In the genomic region with DNA sequence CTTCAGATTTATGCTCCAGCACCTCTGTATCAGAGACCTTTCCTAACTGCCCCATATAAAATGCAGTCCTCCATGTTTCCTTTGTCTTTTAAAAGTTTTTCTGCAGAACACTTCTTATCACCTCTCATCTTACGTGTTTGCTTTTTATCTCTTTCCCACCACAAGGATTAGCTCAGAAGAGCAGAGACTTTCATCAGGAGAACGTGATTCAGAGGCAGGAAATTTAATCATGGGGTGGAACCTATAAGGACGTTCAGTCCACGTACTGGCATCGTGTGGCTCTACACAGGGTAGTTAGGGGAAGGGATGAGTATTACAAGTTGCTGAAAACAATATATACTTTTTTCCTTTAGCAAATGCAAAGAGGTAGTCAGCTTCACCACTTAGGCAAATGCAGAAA, we compare ENCODE assay signal across 21 cellular contexts.
DNase-seq lines count a peak whose midpoint lies in the region; ATAC-seq and TF ChIP-seq lines count a peak whose summit lies in the region.
"Had no signal": no experiment of that assay in that cellular context is flagged by ENCODE, and none has a peak within 500 bp of the region (broad histone marks: within the 10 kb centered on the region; RNA-seq: fewer than 3 reads in every experiment).

No MANE protein-coding gene starts in this region.

- no peak overlapping the region for H2BK15ac ChIP-seq in mesendoderm (replicated peaks; ENCODE audit: low read depth)

- no peaks in the 10 kb centered on the region for H3K27me3 Mint-ChIP-seq in activated CD4-positive, alpha-beta T cell treated with anti-CD3 and anti-CD28 coated beads, Interleukin-2, amount 10 ng/mL, durations not matched to agents 24 days and 14 days
- H3K27me3 Mint-ChIP-seq: activated CD8-positive, alpha-beta memory T cell treated with anti-CD3 and anti-CD28 coated beads, Interleukin-2, amount 10 ng/mL, durations not matched to agents 7 days and 5 days had no signal

- no peaks in the 10 kb centered on the region for H3K9me2 ChIP-seq in PC-3 (replicated peaks; ENCODE audit: low read length)

- in situ Hi-C loops in G401 (cut with HindIII; ENCODE audit: low sequenced_read_pairs), result no loop called here

- no peak overlapping the region for H3K4me3 Mint-ChIP-seq in activated CD4-positive, alpha-beta T cell treated with anti-CD3 and anti-CD28 coated beads, Interleukin-2, amount 10 ng/mL, durations not matched to agents 24 days and 14 days
- H3K4me3 Mint-ChIP-seq: activated CD8-positive, alpha-beta memory T cell treated with anti-CD3 and anti-CD28 coated beads, Interleukin-2, amount 10 ng/mL, durations not matched to agents 7 days and 5 days; immature natural killer cell; natural killer cell had no signal

- ATAC-seq in PC-3 (peak; percentile 61), GM21723 (IDR thresholded peaks at IDR 0.05; ENCODE audit: unreplicated experiment) (no peak)
- ATAC-seq: activated CD8-positive, alpha-beta memory T cell treated with anti-CD3 and anti-CD28 coated beads, Interleukin-2, amount 10 ng/mL, durations not matched to agents 7 days and 5 days; natural killer cell had no signal

- H2AFZ ChIP-seq in ACC112 (ENCODE audit: low read length, unreplicated experiment), result peak overlapping the region; percentile 49
- H2AFZ ChIP-seq in PC-3 (ENCODE audit: low read length), result no peak overlapping the region

- H2BK5ac ChIP-seq in mesendoderm (ENCODE audit: low read length), result no peak overlapping the region

- H3K9me3 Mint-ChIP-seq in activated CD4-positive, alpha-beta T cell treated with anti-CD3 and anti-CD28 coated beads, Interleukin-2, amount 10 ng/mL, durations not matched to agents 24 days and 14 days, result no peaks in the 10 kb centered on the region
- H3K9me3 Mint-ChIP-seq: natural killer cell had no signal

- no peaks in the 10 kb centered on the region for H3F3A ChIP-seq in PC-3 (ENCODE audit: low read length, unreplicated experiment)

- peak overlapping the region; percentile 99 for H3K27ac ChIP-seq in ACC112 (ENCODE audit: low read depth, low read length)
- H3K27ac ChIP-seq in PC-3 (ENCODE audit: low read length), result no peak overlapping the region
- H3K27ac ChIP-seq in mesendoderm (ENCODE audit: low read depth, low read length), result no peak overlapping the region
- no peak overlapping the region for H3K27ac ChIP-seq in colonic mucosa
- H3K27ac ChIP-seq: coronary artery, SJSA1, vagina had no signal

- no peak overlapping the region for H2AK5ac ChIP-seq in mesendoderm (ENCODE audit: low read length)

- H3K27me3 ChIP-seq in ACC112 (ENCODE audit: insufficient read depth, low read length), result no peaks in the 10 kb centered on the region
- H3K27me3 ChIP-seq in PC-3 (ENCODE audit: low read length), result no peaks in the 10 kb centered on the region
- H3K27me3 ChIP-seq in endocrine pancreas (ENCODE audit: control insufficient read depth, insufficient read depth, low read length), result no peaks in the 10 kb centered on the region
- no peaks in the 10 kb centered on the region for H3K27me3 ChIP-seq in mesendoderm (ENCODE audit: insufficient read depth, low read length, poor library complexity)
- H3K27me3 ChIP-seq in colonic mucosa, result no peaks in the 10 kb centered on the region
- H3K27me3 ChIP-seq: SJSA1, vagina had no signal

- H2BK120ac ChIP-seq in mesendoderm (ENCODE audit: low read depth, low read length), result no peak overlapping the region

- intact Hi-C loops in PC-3 (cut with micrococcal nuclease), result no loop called here
- intact Hi-C loops in activated CD4-positive, alpha-beta T cell treated with anti-CD3 and anti-CD28 coated beads, Interleukin-2, amount 10 ng/mL, durations not matched to agents 24 days and 14 days (cut with micrococcal nuclease), result no loop called here
- intact Hi-C loops in colonic mucosa (cut with DNase I), result no loop called here

- H3K56ac ChIP-seq in mesendoderm (ENCODE audit: low read length), result no peak overlapping the region

- DNase-seq in PC-3 (no peak), mesendoderm (peak; percentile 35), G401 (ENCODE audit: low spot score) (no peak), colonic mucosa (no peak)
- DNase-seq in activated CD4-positive, alpha-beta T cell treated with anti-CD3 and anti-CD28 coated beads, Interleukin-2, amount 10 ng/mL, durations not matched to agents 24 days and 14 days, result no peak
- DNase-seq: activated CD4-positive, alpha-beta T cell treated with anti-CD3 and anti-CD28 coated beads for 1 hour; activated CD8-positive, alpha-beta memory T cell treated with anti-CD3 and anti-CD28 coated beads, Interleukin-2, amount 10 ng/mL, durations not matched to agents 7 days and 5 days; amygdala; head of caudate nucleus; immature natural killer cell; natural killer cell; NCI-H2081 treated with DMSO at 0.1 percent for 48 hours; NCI-H526; stimulated activated naive CD4-positive, alpha-beta T cell treated with Interleukin-2 at 50 U/mL for 16 hours had no signal

- H3K79me1 ChIP-seq in mesendoderm (ENCODE audit: low read length), result no peaks in the 10 kb centered on the region

- no peaks in the 10 kb centered on the region for H3K36me3 ChIP-seq in ACC112 (ENCODE audit: insufficient read depth, low read length)
- no peaks in the 10 kb centered on the region for H3K36me3 ChIP-seq in PC-3 (ENCODE audit: low read depth, low read length)
- no peaks in the 10 kb centered on the region for H3K36me3 ChIP-seq in endocrine pancreas (ENCODE audit: control insufficient read depth, insufficient read depth, low read length)
- no peaks in the 10 kb centered on the region for H3K36me3 ChIP-seq in mesendoderm (ENCODE audit: control insufficient read depth, insufficient read depth, low read length)
- no peaks in the 10 kb centered on the region for H3K36me3 ChIP-seq in colonic mucosa
- H3K36me3 ChIP-seq: vagina had no signal

- H3K36me3 Mint-ChIP-seq in activated CD4-positive, alpha-beta T cell treated with anti-CD3 and anti-CD28 coated beads, Interleukin-2, amount 10 ng/mL, durations not matched to agents 24 days and 14 days (ENCODE audit: low read depth), result no peaks in the 10 kb centered on the region
- H3K36me3 Mint-ChIP-seq: activated CD8-positive, alpha-beta memory T cell treated with anti-CD3 and anti-CD28 coated beads, Interleukin-2, amount 10 ng/mL, durations not matched to agents 7 days and 5 days; natural killer cell had no signal

- no peaks in the 10 kb centered on the region for H4K20me1 ChIP-seq in PC-3 (ENCODE audit: low read length)

- TF ChIP-seq CTCF in PC-3 (conservative IDR thresholded peaks at IDR 0.05; ENCODE audit: low read depth, low read length) (no peak), colonic mucosa (IDR thresholded peaks at IDR 0.05) (no peak)

- H3K27ac Mint-ChIP-seq in activated CD4-positive, alpha-beta T cell treated with anti-CD3 and anti-CD28 coated beads, Interleukin-2, amount 10 ng/mL, durations not matched to agents 24 days and 14 days, result no peak overlapping the region
- H3K27ac Mint-ChIP-seq: activated CD8-positive, alpha-beta memory T cell treated with anti-CD3 and anti-CD28 coated beads, Interleukin-2, amount 10 ng/mL, durations not matched to agents 7 days and 5 days; immature natural killer cell; natural killer cell had no signal

- WGBS in mesendoderm (ENCODE audit: extremely low coverage, insufficient coverage, low lambda C conversion rate), result no CpG with 5 or more reads among the region's 5 CpGs

- H3K79me2 ChIP-seq in ACC112 (ENCODE audit: control insufficient read depth, insufficient read depth, low read length, unreplicated experiment) (no peaks in the 10 kb centered on the region), PC-3 (ENCODE audit: low read length) (no peaks in the 10 kb centered on the region), mesendoderm (ENCODE audit: control insufficient read depth, insufficient read depth, low read length) (no peaks in the 10 kb centered on the region)

- peaks cover 55% of the 10 kb centered on the region for H3K4me1 ChIP-seq in ACC112 (ENCODE audit: control insufficient read depth, insufficient read depth, low read length, unreplicated experiment)
- H3K4me1 ChIP-seq in PC-3 (ENCODE audit: insufficient read depth, low read length), result peaks cover 9% of the 10 kb centered on the region; the same call in 1 of the 2 replicates
- H3K4me1 ChIP-seq in endocrine pancreas (ENCODE audit: control insufficient read depth, insufficient read depth, low read length), result peaks cover 24% of the 10 kb centered on the region
- no peaks in the 10 kb centered on the region for H3K4me1 ChIP-seq in mesendoderm (ENCODE audit: control insufficient read depth, low read depth, low read length)
- H3K4me1 ChIP-seq in colonic mucosa, result no peaks in the 10 kb centered on the region
- H3K4me1 ChIP-seq: vagina had no signal

- H3K9me3 ChIP-seq in PC-3 (ENCODE audit: low read length) (no peaks in the 10 kb centered on the region), endocrine pancreas (ENCODE audit: control insufficient read depth, low read length) (no peaks in the 10 kb centered on the region), colonic mucosa (no peaks in the 10 kb centered on the region)
- H3K9me3 ChIP-seq: SJSA1, vagina had no signal

- H3K4me1 Mint-ChIP-seq in activated CD4-positive, alpha-beta T cell treated with anti-CD3 and anti-CD28 coated beads, Interleukin-2, amount 10 ng/mL, durations not matched to agents 24 days and 14 days, result no peaks in the 10 kb centered on the region
- H3K4me1 Mint-ChIP-seq: activated CD8-positive, alpha-beta memory T cell treated with anti-CD3 and anti-CD28 coated beads, Interleukin-2, amount 10 ng/mL, durations not matched to agents 7 days and 5 days had no signal

- no peak overlapping the region for H3K9ac ChIP-seq in PC-3 (ENCODE audit: low read length)
- no peak overlapping the region for H3K9ac ChIP-seq in endocrine pancreas (ENCODE audit: control insufficient read depth, insufficient read depth, low read length)
- H3K9ac ChIP-seq in mesendoderm (ENCODE audit: low read length), result no peak overlapping the region
- no peak overlapping the region for H3K9ac ChIP-seq in colonic mucosa (ENCODE audit: low read depth in 2 of 2, low read length in 2 of 2)

- peak overlapping the region; percentile 4; the same call in 1 of the 2 replicates for H3K4me3 ChIP-seq in ACC112 (ENCODE audit: low read depth, low read length)
- H3K4me3 ChIP-seq in PC-3 (ENCODE audit: low read length), result no peak overlapping the region
- peak overlapping the region; percentile 20 for H3K4me3 ChIP-seq in endocrine pancreas (ENCODE audit: control insufficient read depth, insufficient read depth, low read length)
- H3K4me3 ChIP-seq in mesendoderm (ENCODE audit: low read length), result no peak overlapping the region
- H3K4me3 ChIP-seq in colonic mucosa, result no peak overlapping the region
- H3K4me3 ChIP-seq: coronary artery, lung, SJSA1, vagina had no signal

- no peak overlapping the region for H4K8ac ChIP-seq in mesendoderm (ENCODE audit: low read depth, low read length)

- CTCF ChIA-PET in PC-3 (lab: Charles Lee), result no interaction called here

- H3K4ac ChIP-seq in mesendoderm (ENCODE audit: low read depth, low read length), result no peak overlapping the region

- BruUV-seq in PC-3 (replicated peaks; lab: Mats Ljungman, UMichigan), result no TSS peak

- no peak overlapping the region for H3K18ac ChIP-seq in mesendoderm (ENCODE audit: low read length)

- no peak overlapping the region for H4K5ac ChIP-seq in mesendoderm (ENCODE audit: low read length)

- POLR2A ChIA-PET in PC-3 (lab: Charles Lee; ENCODE audit: unreplicated experiment), result no interaction called here

- no peak overlapping the region for H3K23ac ChIP-seq in mesendoderm (ENCODE audit: low read length)

- H3K4me2 ChIP-seq in PC-3 (ENCODE audit: low read length), result no peak overlapping the region
- H3K4me2 ChIP-seq in mesendoderm (ENCODE audit: low read length), result no peak overlapping the region

Comparison
In these comparisons a context has a peak if more than half of its experiments do, and no peak if none do; other contexts are left out.
1. H3K4me3 ChIP-seq: peak in ACC112 (single experiment) and endocrine pancreas (single experiment); none in PC-3 (single experiment), mesendoderm (single experiment) and colonic mucosa (single experiment).